23 cellular contexts compared by ENCODE assay signal in the genomic region with DNA sequence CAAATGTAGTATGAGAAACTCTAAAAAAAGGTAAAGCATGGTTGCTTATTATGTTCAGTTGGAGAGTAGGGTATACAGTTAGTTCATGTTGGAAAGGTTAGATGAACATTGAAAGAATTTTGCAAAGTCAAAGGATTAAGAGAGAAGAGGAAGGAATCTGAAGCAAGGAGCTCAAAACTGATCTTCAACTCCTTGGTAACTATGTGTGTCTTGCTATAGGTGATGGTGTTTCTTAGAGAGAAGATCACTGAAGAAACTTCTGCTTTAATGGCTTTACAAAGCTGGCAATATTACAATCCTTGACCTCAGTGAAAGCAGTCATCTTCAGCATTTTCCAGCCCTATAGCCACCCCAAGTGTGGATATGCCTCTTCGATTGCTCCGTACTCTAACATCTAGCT. TPM values are rescaled to one million over a fixed set of nuclear protein-coding genes. Genes with fewer than 3 reads are reported as not detected.
DNase-seq lines count a peak whose midpoint lies in the region; ATAC-seq, FAIRE-seq and TF ChIP-seq lines count a peak whose summit lies in the region.
"Had no signal": no experiment of that assay in that cellular context is flagged by ENCODE, and none has a peak within 500 bp of the region (broad histone marks: within the 10 kb centered on the region; RNA-seq: fewer than 3 reads in every experiment).

No MANE protein-coding gene starts in this region.

- no peaks in the 10 kb centered on the region for H3K9me2 ChIP-seq in OCI-LY7 (ENCODE audit: insufficient read depth, low read length)

- H3K4me3 Mint-ChIP-seq in memory B cell = peak overlapping the region; percentile 93
- H3K4me3 Mint-ChIP-seq in glutamatergic neuron (ENCODE audit: unreplicated experiment) = no peak overlapping the region
- H3K4me3 Mint-ChIP-seq: CD8-positive, alpha-beta memory T cell had no signal

- peaks cover 56% of the 10 kb centered on the region for H3K36me3 ChIP-seq in OCI-LY7 (ENCODE audit: insufficient read depth, low read length)
- H3K36me3 ChIP-seq in right atrium auricular region = no peaks in the 10 kb centered on the region
- H3K36me3 ChIP-seq: BE2C, HAP-1 had no signal

- no peaks in the 10 kb centered on the region for H3K27me3 ChIP-seq in right atrium auricular region

- no peak overlapping the region for H2AFZ ChIP-seq in OCI-LY7 (ENCODE audit: low read length)
- H2AFZ ChIP-seq: GM23248 had no signal

- H3K27ac Mint-ChIP-seq in memory B cell = peak overlapping the region; percentile 100
- H3K27ac Mint-ChIP-seq in glutamatergic neuron (ENCODE audit: unreplicated experiment) = no peak overlapping the region

- FAIRE-seq in GM12892 (lab: Jason Lieb, UNC) = peak; percentile 50
- FAIRE-seq: HTR-8/SVneo had no signal

- no peak overlapping the region for H3K4me3 ChIP-seq in OCI-LY7 (ENCODE audit: low read depth, low read length, poor library complexity, severe bottlenecking)
- H3K4me3 ChIP-seq in right atrium auricular region = no peak overlapping the region
- H3K4me3 ChIP-seq: GM23248, HAP-1 had no signal

- CTCF ChIA-PET in OCI-LY7 (lab: Charles Lee; ENCODE audit: unreplicated experiment) = no interaction called here

- H3K9me3 Mint-ChIP-seq in memory B cell (peaks cover 3% of the 10 kb centered on the region), glutamatergic neuron (ENCODE audit: unreplicated experiment) (peaks cover 3% of the 10 kb centered on the region)
- H3K9me3 Mint-ChIP-seq: CD8-positive, alpha-beta memory T cell had no signal

- POLR2A ChIA-PET in OCI-LY7 (lab: Charles Lee) = interaction anchor here (0.6 kb wide), 1 partner anchor 518 kb away, joined by 9 read pairs; no protein-coding TSS in a partner anchor

- intact Hi-C loops in OCI-LY7 (cut with micrococcal nuclease; ENCODE audit: unreplicated experiment) = no loop called here

- H3K27ac ChIP-seq in OCI-LY7 (ENCODE audit: low read depth, low read length, poor library complexity, severe bottlenecking) (no peak overlapping the region), right atrium auricular region (no peak overlapping the region)
- H3K27ac ChIP-seq: GM23248 had no signal

- peaks cover 53% of the 10 kb centered on the region for H3K36me3 Mint-ChIP-seq in memory B cell
- no peaks in the 10 kb centered on the region for H3K36me3 Mint-ChIP-seq in glutamatergic neuron (ENCODE audit: unreplicated experiment)
- H3K36me3 Mint-ChIP-seq: CD4-positive, CD25-positive, alpha-beta regulatory T cell had no signal

- TF ChIP-seq CTCF in OCI-LY7 (conservative IDR thresholded peaks at IDR 0.05; ENCODE audit: low read length) = no peak
- TF ChIP-seq CTCF in right atrium auricular region (IDR thresholded peaks at IDR 0.05) = no peak
- no peak for TF ChIP-seq CTCF in glutamatergic neuron (IDR thresholded peaks at IDR 0.05; ENCODE audit: partially characterized antibody, unreplicated experiment)

- ATAC-seq in memory B cell (ENCODE audit: low read depth) = no peak
- no peak for ATAC-seq in HG03520 (IDR thresholded peaks at IDR 0.05; ENCODE audit: unreplicated experiment)
- ATAC-seq in GM19395 (IDR thresholded peaks at IDR 0.05; ENCODE audit: unreplicated experiment) = no peak

- peak overlapping the region; percentile 3; the same call in 1 of the 2 replicates for H3K4me2 ChIP-seq in OCI-LY7 (ENCODE audit: low read length)

- H3K4me1 ChIP-seq in OCI-LY7 (ENCODE audit: insufficient read depth, low read length, poor library complexity, severe bottlenecking) = peaks cover 23% of the 10 kb centered on the region
- H3K4me1 ChIP-seq in right atrium auricular region = no peaks in the 10 kb centered on the region
- H3K4me1 ChIP-seq: BE2C, HAP-1 had no signal

- H3K9me3 ChIP-seq in OCI-LY7 (ENCODE audit: low read length) (no peaks in the 10 kb centered on the region), right atrium auricular region (no peaks in the 10 kb centered on the region)
- H3K9me3 ChIP-seq: BE2C, HAP-1 had no signal

- peaks cover 23% of the 10 kb centered on the region; the same call in 1 of the 2 replicates for H4K20me1 ChIP-seq in OCI-LY7 (ENCODE audit: insufficient read depth, low read length)

- H3K4me1 Mint-ChIP-seq in memory B cell = peaks cover 41% of the 10 kb centered on the region
- no peaks in the 10 kb centered on the region for H3K4me1 Mint-ChIP-seq in glutamatergic neuron (ENCODE audit: low read depth, unreplicated experiment)

- H3K27me3 Mint-ChIP-seq in memory B cell (no peaks in the 10 kb centered on the region), glutamatergic neuron (ENCODE audit: unreplicated experiment) (peaks cover 2% of the 10 kb centered on the region)

- peaks cover 35% of the 10 kb centered on the region for H3K79me2 ChIP-seq in OCI-LY7 (ENCODE audit: insufficient read depth, low read depth, low read length)

- no TSS peak for BruUV-seq in OCI-LY7 (replicated peaks; lab: Mats Ljungman, UMichigan)

- DNase-seq in GM12892 (ENCODE audit: insufficient read length) = no peak
- DNase-seq in OCI-LY7 (ENCODE audit: low spot score) = no peak
- no peak for DNase-seq in memory B cell (ENCODE audit: low spot score in 2 of 2)
- no peak for DNase-seq in right atrium auricular region (ENCODE audit: low spot score)
- no peak for DNase-seq in glutamatergic neuron
- DNase-seq: BE2C; C1 segment of cervical spinal cord; CD4-positive, CD25-positive, alpha-beta regulatory T cell; CD8-positive, alpha-beta memory T cell; COR-L47; DMS 273 treated with DMSO at 0.1 percent for 48 hours; DMS53; DND-41; EL; GM23248; KG1 had no signal

- TF ChIP-seq POLR2A in GM12892 (IDR thresholded peaks at IDR 0.05; ENCODE audit: low read depth, low read length) = 0 out of 2 replicates have a peak, but pooled peaks have one; percentile 24

RNA-seq across cellular contexts. Expression of a gene that starts 4.7 kb away (rescaled TPM):
- 4,605 TPM for polyA plus RNA-seq in GM12892 (2012; ENCODE audit: missing spikeins)
- total RNA-seq in OCI-LY7 (2014; rRNA removed; shearing (Covaris generic)) = 1,088 and 1,231 TPM in 2 replicates
- total RNA-seq in OCI-LY7 (2022) (552 and 585 TPM in 2 replicates), right atrium auricular region (10 to 100 TPM; 57.5 to 93.5 TPM), glutamatergic neuron (ENCODE audit: unreplicated experiment) (not detected)
- total RNA-seq: A172, G401, GM23248 had no signal

RNA-seq across cellular contexts. Expression of a gene that starts 37.5 kb away (rescaled TPM):
- polyA plus RNA-seq in GM12892 (2012; ENCODE audit: missing spikeins) = not detected
- total RNA-seq in OCI-LY7 (2014; rRNA removed; shearing (Covaris generic)) = 2.9 and 3.1 TPM in 2 replicates
- total RNA-seq in OCI-LY7 (2022) (4.9 and 5.1 TPM in 2 replicates), right atrium auricular region (not detected), glutamatergic neuron (ENCODE audit: unreplicated experiment) (not detected)
- total RNA-seq: A172; CD4-positive, CD25-positive, alpha-beta regulatory T cell; CD8-positive, alpha-beta memory T cell; G401; GM23248; H4 had no signal
- polyA plus RNA-seq: CD4-positive, CD25-positive, alpha-beta regulatory T cell; CD8-positive, alpha-beta memory T cell; GM23248 had no signal

Comparison
In these comparisons a context has a peak if more than half of its experiments do, and no peak if none do; other contexts are left out.
1. RNA of a gene that starts 4.7 kb away (total RNA-seq): 552 to 1,231 TPM in OCI-LY7 and 57.5 to 93.5 TPM in right atrium auricular region; not detected in glutamatergic neuron (single experiment); every median in the first group is over 10 times any median in the second.